Comparison of ENCODE assay signal across 13 cellular contexts in genomic region chr9:130199605-130200004, GRCh38. TPM values are rescaled to one million over a fixed set of nuclear protein-coding genes. Genes with fewer than 3 reads are reported as not detected.
DNase-seq lines count a peak whose midpoint lies in the region; ATAC-seq and TF ChIP-seq lines count a peak whose summit lies in the region.
"Had no signal": no experiment of that assay in that cellular context is flagged by ENCODE, and none has a peak within 500 bp of the region (broad histone marks: within the 10 kb centered on the region; RNA-seq: fewer than 3 reads in every experiment).

No MANE protein-coding gene starts in this region.

- no peak for TF ChIP-seq POLR2A in gastroesophageal sphincter (IDR thresholded peaks at IDR 0.05)
- no peak for TF ChIP-seq POLR2A in body of pancreas (IDR thresholded peaks at IDR 0.05)

- intact Hi-C loops in ascending aorta (cut with DNase I): no loop called here
- intact Hi-C loops in body of pancreas (cut with DNase I): no loop called here

- H3K27ac ChIP-seq in ascending aorta (peak overlapping the region; percentile 71), gastroesophageal sphincter (peak overlapping the region; percentile 70 to 98 (median 92)), temporal lobe (ENCODE audit: low read depth, low read length) (peak overlapping the region; percentile 86), body of pancreas (no peak overlapping the region)
- H3K27ac ChIP-seq: 22Rv1 had no signal

- H3K36me3 ChIP-seq in ascending aorta (no peaks in the 10 kb centered on the region), gastroesophageal sphincter (peaks cover 0 to 6% of the 10 kb centered on the region in 2 donors), body of pancreas (replicated peaks in 1 of 2; ENCODE audit: insufficient read depth in 1 of 2, low read depth in 2 of 2) (no peaks in the 10 kb centered on the region)

- no peak for TF ChIP-seq CTCF in ascending aorta (IDR thresholded peaks at IDR 0.05)
- TF ChIP-seq CTCF in gastroesophageal sphincter (IDR thresholded peaks at IDR 0.05): no peak
- no peak for TF ChIP-seq CTCF in body of pancreas (IDR thresholded peaks at IDR 0.05)

- 33 to 34% methylated on average over 4 to 5 of the region's 8 CpGs for WGBS in gastroesophageal sphincter (ENCODE audit: low coverage in 1 of 2), 2 donors
- WGBS in body of pancreas, 2 donors: 90 to 98% methylated on average over 7 to 8 of the region's 8 CpGs

- H3K9me3 ChIP-seq in ascending aorta: no peaks in the 10 kb centered on the region
- H3K9me3 ChIP-seq in gastroesophageal sphincter: no peaks in the 10 kb centered on the region
- H3K9me3 ChIP-seq in body of pancreas: no peaks in the 10 kb centered on the region
- H3K9me3 ChIP-seq: mucosa of descending colon had no signal

- H3K4me3 ChIP-seq in ascending aorta (peak overlapping the region in 1 of 2 donors; percentile 10), gastroesophageal sphincter (no peak overlapping the region), body of pancreas (no peak overlapping the region)
- H3K4me3 ChIP-seq: mucosa of descending colon had no signal

- ATAC-seq in gastroesophageal sphincter (peak; percentile 50), body of pancreas (no peak)
- ATAC-seq: mucosa of descending colon had no signal

- peak; percentile 6 for DNase-seq in NCI-H1092 treated with DMSO at 0.1 percent for 48 hours (lab: John Stamatoyannopoulos, UW)
- DNase-seq in NCI-H1092 (lab: John Stamatoyannopoulos, UW): no peak
- DNase-seq in ascending aorta (ENCODE audit: low spot score in 2 of 2): no peak
- no peak for DNase-seq in body of pancreas
- DNase-seq in T-helper 9 cell: no peak
- DNase-seq in activated CD4-positive, CD25-positive, alpha-beta regulatory T cell (lab: John Stamatoyannopoulos, UW): no peak
- DNase-seq: activated T-cell treated with anti-CD3 and anti-CD28 coated beads for 4 hours, DND-41, mucosa of descending colon, OCI-M1 had no signal

- H3K27me3 ChIP-seq in ascending aorta: no peaks in the 10 kb centered on the region
- no peaks in the 10 kb centered on the region for H3K27me3 ChIP-seq in gastroesophageal sphincter
- H3K27me3 ChIP-seq in body of pancreas: no peaks in the 10 kb centered on the region

- TF ChIP-seq EP300 in gastroesophageal sphincter (IDR thresholded peaks at IDR 0.05): no peak

- peaks cover 18 to 51% of the 10 kb centered on the region in 2 donors for H3K4me1 ChIP-seq in ascending aorta
- peaks cover 0 to 79% (median 45%) of the 10 kb centered on the region in 3 donors for H3K4me1 ChIP-seq in gastroesophageal sphincter
- peaks cover 20% of the 10 kb centered on the region for H3K4me1 ChIP-seq in body of pancreas

RNA-seq across cellular contexts. Expression of gene NCS1, which starts 27.4 kb away (rescaled TPM):
- total RNA-seq in ascending aorta: 34.7 TPM
- 100 to 1,000 TPM; 105 to 231 (median 127) TPM for total RNA-seq in gastroesophageal sphincter
- 138 TPM for total RNA-seq in temporal lobe
- 1 to 10 TPM; 3.9 to 4.3 TPM for total RNA-seq in body of pancreas

Comparison
In these comparisons a context has a peak if more than half of its experiments do, and no peak if none do; other contexts are left out.
1. H3K27ac ChIP-seq: peak in ascending aorta (2 of 2), gastroesophageal sphincter (4 of 4) and temporal lobe (single experiment); none in body of pancreas (0 of 4).